ENCODE assay signal across 1 cellular context in the genomic region with DNA sequence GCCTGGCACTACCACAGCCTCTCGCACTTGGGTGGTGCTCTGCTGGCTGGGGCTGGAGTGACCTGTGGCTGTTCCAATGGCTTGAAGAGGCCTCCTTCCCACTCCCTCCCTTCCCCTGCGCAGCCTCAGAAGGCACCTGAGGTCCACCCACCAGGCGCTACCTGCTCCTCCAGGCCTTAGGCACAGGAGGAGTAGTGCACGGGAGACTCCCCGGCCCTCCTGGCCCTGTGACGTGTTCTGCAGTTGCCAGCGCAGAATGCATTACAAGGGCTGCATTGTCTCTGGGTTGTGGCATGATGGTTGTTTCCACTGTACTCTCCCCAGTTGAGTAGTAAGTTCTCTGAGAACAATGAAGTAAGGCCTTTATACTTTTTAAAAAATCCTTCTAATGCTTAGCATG.
TF ChIP-seq lines count a peak whose summit lies in the region.

No MANE protein-coding gene starts in this region.

TF ChIP-seq in GM23338, 12 proteins besides CTCF, POLR2A, EP300 and RAD21 (continued from another document):
- TF ChIP-seq, protein P1, sequence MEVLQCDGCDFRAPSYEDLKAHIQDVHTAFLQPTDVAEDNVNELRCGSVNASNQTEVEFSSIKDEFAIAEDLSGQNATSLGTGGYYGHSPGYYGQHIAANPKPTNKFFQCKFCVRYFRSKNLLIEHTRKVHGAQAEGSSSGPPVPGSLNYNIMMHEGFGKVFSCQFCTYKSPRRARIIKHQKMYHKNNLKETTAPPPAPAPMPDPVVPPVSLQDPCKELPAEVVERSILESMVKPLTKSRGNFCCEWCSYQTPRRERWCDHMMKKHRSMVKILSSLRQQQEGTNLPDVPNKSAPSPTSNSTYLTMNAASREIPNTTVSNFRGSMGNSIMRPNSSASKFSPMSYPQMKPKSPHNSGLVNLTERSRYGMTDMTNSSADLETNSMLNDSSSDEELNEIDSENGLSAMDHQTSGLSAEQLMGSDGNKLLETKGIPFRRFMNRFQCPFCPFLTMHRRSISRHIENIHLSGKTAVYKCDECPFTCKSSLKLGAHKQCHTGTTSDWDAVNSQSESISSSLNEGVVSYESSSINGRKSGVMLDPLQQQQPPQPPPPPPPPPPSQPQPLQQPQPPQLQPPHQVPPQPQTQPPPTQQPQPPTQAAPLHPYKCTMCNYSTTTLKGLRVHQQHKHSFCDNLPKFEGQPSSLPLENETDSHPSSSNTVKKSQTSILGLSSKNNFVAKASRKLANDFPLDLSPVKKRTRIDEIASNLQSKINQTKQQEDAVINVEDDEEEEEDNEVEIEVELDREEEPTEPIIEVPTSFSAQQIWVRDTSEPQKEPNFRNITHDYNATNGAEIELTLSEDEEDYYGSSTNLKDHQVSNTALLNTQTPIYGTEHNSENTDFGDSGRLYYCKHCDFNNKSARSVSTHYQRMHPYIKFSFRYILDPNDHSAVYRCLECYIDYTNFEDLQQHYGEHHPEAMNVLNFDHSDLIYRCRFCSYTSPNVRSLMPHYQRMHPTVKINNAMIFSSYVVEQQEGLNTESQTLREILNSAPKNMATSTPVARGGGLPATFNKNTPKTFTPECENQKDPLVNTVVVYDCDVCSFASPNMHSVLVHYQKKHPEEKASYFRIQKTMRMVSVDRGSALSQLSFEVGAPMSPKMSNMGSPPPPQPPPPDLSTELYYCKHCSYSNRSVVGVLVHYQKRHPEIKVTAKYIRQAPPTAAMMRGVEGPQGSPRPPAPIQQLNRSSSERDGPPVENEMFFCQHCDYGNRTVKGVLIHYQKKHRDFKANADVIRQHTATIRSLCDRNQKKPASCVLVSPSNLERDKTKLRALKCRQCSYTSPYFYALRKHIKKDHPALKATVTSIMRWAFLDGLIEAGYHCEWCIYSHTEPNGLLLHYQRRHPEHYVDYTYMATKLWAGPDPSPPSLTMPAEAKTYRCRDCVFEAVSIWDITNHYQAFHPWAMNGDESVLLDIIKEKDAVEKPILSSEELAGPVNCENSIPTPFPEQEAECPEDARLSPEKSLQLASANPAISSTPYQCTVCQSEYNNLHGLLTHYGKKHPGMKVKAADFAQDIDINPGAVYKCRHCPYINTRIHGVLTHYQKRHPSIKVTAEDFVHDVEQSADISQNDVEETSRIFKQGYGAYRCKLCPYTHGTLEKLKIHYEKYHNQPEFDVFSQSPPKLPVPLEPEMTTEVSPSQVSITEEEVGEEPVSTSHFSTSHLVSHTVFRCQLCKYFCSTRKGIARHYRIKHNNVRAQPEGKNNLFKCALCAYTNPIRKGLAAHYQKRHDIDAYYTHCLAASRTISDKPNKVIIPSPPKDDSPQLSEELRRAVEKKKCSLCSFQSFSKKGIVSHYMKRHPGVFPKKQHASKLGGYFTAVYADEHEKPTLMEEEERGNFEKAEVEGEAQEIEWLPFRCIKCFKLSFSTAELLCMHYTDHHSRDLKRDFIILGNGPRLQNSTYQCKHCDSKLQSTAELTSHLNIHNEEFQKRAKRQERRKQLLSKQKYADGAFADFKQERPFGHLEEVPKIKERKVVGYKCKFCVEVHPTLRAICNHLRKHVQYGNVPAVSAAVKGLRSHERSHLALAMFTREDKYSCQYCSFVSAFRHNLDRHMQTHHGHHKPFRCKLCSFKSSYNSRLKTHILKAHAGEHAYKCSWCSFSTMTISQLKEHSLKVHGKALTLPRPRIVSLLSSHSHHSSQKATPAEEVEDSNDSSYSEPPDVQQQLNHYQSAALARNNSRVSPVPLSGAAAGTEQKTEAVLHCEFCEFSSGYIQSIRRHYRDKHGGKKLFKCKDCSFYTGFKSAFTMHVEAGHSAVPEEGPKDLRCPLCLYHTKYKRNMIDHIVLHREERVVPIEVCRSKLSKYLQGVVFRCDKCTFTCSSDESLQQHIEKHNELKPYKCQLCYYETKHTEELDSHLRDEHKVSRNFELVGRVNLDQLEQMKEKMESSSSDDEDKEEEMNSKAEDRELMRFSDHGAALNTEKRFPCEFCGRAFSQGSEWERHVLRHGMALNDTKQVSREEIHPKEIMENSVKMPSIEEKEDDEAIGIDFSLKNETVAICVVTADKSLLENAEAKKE (CRISPR knock-in tag; IDR thresholded peaks at IDR 0.05): no peak
- TF ChIP-seq NANOG (IDR thresholded peaks at IDR 0.05; ENCODE audit: borderline replicate concordance) (no peak), EZH2 (IDR thresholded peaks at IDR 0.05; ENCODE audit: low read depth, unreplicated experiment) (no peak)
